In genomic region chr7:74364061-74364460, GRCh38 we compare ENCODE assay signal across 15 cellular contexts.
A peak's percentile ranks its signal among the peaks of the same experiment; 100 is the strongest.
DNase-seq lines count a peak whose midpoint lies in the region; ATAC-seq, FAIRE-seq and TF ChIP-seq lines count a peak whose summit lies in the region.
"Had no signal": no experiment of that assay in that cellular context is flagged by ENCODE, and none has a peak within 500 bp of the region (broad histone marks: within the 10 kb centered on the region; RNA-seq: fewer than 3 reads in every experiment).

No MANE protein-coding gene starts in this region.

- H3K4me2 ChIP-seq in DND-41 (ENCODE audit: insufficient read depth, low read length), result no peak overlapping the region
- H3K4me2 ChIP-seq in K562 (ENCODE audit: insufficient read depth, low read length), result no peak overlapping the region
- no peak overlapping the region for H3K4me2 ChIP-seq in OCI-LY7 (ENCODE audit: low read length)

- H3K36me3 ChIP-seq in DND-41 (ENCODE audit: insufficient read depth, low read length) (peaks cover 6% of the 10 kb centered on the region; the same call in 1 of the 2 replicates), K562 (ENCODE audit: control insufficient read depth, insufficient read depth, low read length) (no peaks in the 10 kb centered on the region), MG63 (no peaks in the 10 kb centered on the region), OCI-LY7 (ENCODE audit: insufficient read depth, low read length) (no peaks in the 10 kb centered on the region)

- H3K27me3 ChIP-seq in DND-41 (ENCODE audit: insufficient read depth, low read length, poor library complexity) (no peaks in the 10 kb centered on the region), K562 (ENCODE audit: control insufficient read depth in 2 of 2, insufficient read depth in 2 of 2, low read length in 2 of 2) (no peaks in the 10 kb centered on the region), MG63 (no peaks in the 10 kb centered on the region)
- H3K27me3 ChIP-seq: SJCRH30 had no signal

- DNase-seq in DND-41, result no peak
- DNase-seq in HFF-Myc (ENCODE audit: extremely low read depth, low read depth), result no peak
- peak; percentile 56 to 68 (median 64) for DNase-seq in K562 (ENCODE audit: extremely low read depth in 1 of 4, low spot score in 3 of 4)
- no peak for DNase-seq in left lobe of liver (ENCODE audit: low spot score)
- no peak for DNase-seq in MG63
- DNase-seq in OCI-LY7 (ENCODE audit: low spot score), result no peak
- no peak for DNase-seq in NCI-H774 (lab: John Stamatoyannopoulos, UW)
- DNase-seq: activated T-cell treated with anti-CD3 and anti-CD28 coated beads, Interleukin-2, amount 50 U/mL, for 1 hour; anterior cingulate cortex; Kasumi-1; NCI-H2227 treated with DMSO at 0.1 percent for 48 hours; SJCRH30 had no signal

- WGBS in K562 (ENCODE audit: insufficient coverage, low coverage, missing lambda C conversion rate), result 12% methylated on average over 6 of the region's 7 CpGs

- ATAC-seq in DND-41 (ENCODE audit: insufficient read depth, low read depth) (peak; percentile 32; the same call in 1 of the 3 replicates), K562 (peak; percentile 68), left lobe of liver (peak; percentile 44), HG03565 (IDR thresholded peaks at IDR 0.05; ENCODE audit: unreplicated experiment) (no peak)
- ATAC-seq: sciatic nerve had no signal

- H3K27ac ChIP-seq in DND-41 (ENCODE audit: low read length), result no peak overlapping the region
- H3K27ac ChIP-seq in K562 (ENCODE audit: extremely low read depth, low read depth, low read length), result no peak overlapping the region
- H3K27ac ChIP-seq in OCI-LY7 (ENCODE audit: low read depth, low read length, poor library complexity, severe bottlenecking), result no peak overlapping the region
- H3K27ac ChIP-seq: SJCRH30 had no signal

- POLR2A ChIA-PET in K562 (lab: Yijun Ruan, JAX) (interaction anchor here (0.7 to 1.5 kb wide), 3 partner anchors 17 to 141 kb away, joined by 3 to 4 read pairs (median 3); no protein-coding TSS in a partner anchor), OCI-LY7 (lab: Charles Lee) (interaction anchor here (0.5 kb wide), 1 partner anchor 210 kb away, joined by 5 read pairs; no protein-coding TSS in a partner anchor)

- TF ChIP-seq CTCF in DND-41 (IDR thresholded peaks at IDR 0.05; ENCODE audit: borderline replicate concordance, extremely low read depth, low read length, poor library complexity, severe bottlenecking), result peak; percentile 26
- peak; percentile 36 for TF ChIP-seq CTCF in HFF-Myc (IDR thresholded peaks at IDR 0.05; ENCODE audit: low read depth, low read length, missing control alignments)
- peak; percentile 37 to 54 (median 46); a peak in 5 of 6 replicates for TF ChIP-seq CTCF in K562 (IDR thresholded peaks at IDR 0.05 in 2 of 3, conservative IDR thresholded peaks at IDR 0.05 in 1 of 3; ENCODE audit: insufficient read depth in 2 of 3, low read depth in 1 of 3, low read length in 3 of 3)
- TF ChIP-seq CTCF in OCI-LY7 (conservative IDR thresholded peaks at IDR 0.05; ENCODE audit: low read length), result no peak

- intact Hi-C loops in K562 (cut with micrococcal nuclease) (no loop called here), OCI-LY7 (cut with micrococcal nuclease; ENCODE audit: unreplicated experiment) (no loop called here)

- H3K9ac ChIP-seq in DND-41 (ENCODE audit: low read depth, low read length) (no peak overlapping the region), K562 (ENCODE audit: insufficient read depth in 1 of 2, low read depth in 2 of 2, low read length in 2 of 2) (peak overlapping the region in 1 of 2 experiments; percentile 74; a peak in 2 of 4 replicates)

- in situ Hi-C loops in K562 (cut with MboI), result no loop called here

- CTCF ChIA-PET in K562 (lab: Yijun Ruan, JAX; ENCODE audit: low intra/inter-chr PET ratio) (interaction anchor here (0.7 kb wide), 1 partner anchor 591 kb away, joined by 3 read pairs; no protein-coding TSS in a partner anchor), OCI-LY7 (lab: Charles Lee; ENCODE audit: unreplicated experiment) (no interaction called here)

- H3K9me1 ChIP-seq in K562 (ENCODE audit: control insufficient read depth, insufficient read depth, low read length), result no peaks in the 10 kb centered on the region

- H4K20me1 ChIP-seq in DND-41 (ENCODE audit: insufficient read depth, low read length), result no peaks in the 10 kb centered on the region
- H4K20me1 ChIP-seq in K562 (replicated peaks; ENCODE audit: control insufficient read depth, insufficient read depth, low read length), result peaks cover 3% of the 10 kb centered on the region; the same call in 1 of the 2 replicates
- H4K20me1 ChIP-seq in OCI-LY7 (ENCODE audit: insufficient read depth, low read length), result no peaks in the 10 kb centered on the region

- H3K4me1 ChIP-seq in DND-41 (ENCODE audit: insufficient read depth, low read length) (no peaks in the 10 kb centered on the region), K562 (replicated peaks in 1 of 2; ENCODE audit: control insufficient read depth in 2 of 2, insufficient read depth in 2 of 2, low read length in 2 of 2) (peaks cover 5 to 7% of the 10 kb centered on the region in 2 experiments), OCI-LY7 (ENCODE audit: insufficient read depth, low read length, poor library complexity, severe bottlenecking) (peaks cover 11% of the 10 kb centered on the region)
- H3K4me1 ChIP-seq: SJCRH30 had no signal

- BruUV-seq in K562 (replicated peaks; lab: Mats Ljungman, UMichigan) (no TSS peak), OCI-LY7 (replicated peaks; lab: Mats Ljungman, UMichigan) (no TSS peak)

- H3K9me2 ChIP-seq in OCI-LY7 (ENCODE audit: insufficient read depth, low read length), result no peaks in the 10 kb centered on the region

- no peaks in the 10 kb centered on the region for H3K79me2 ChIP-seq in DND-41 (ENCODE audit: insufficient read depth, low read length)
- H3K79me2 ChIP-seq in K562 (ENCODE audit: control insufficient read depth, insufficient read depth, low read length), result no peaks in the 10 kb centered on the region
- no peaks in the 10 kb centered on the region for H3K79me2 ChIP-seq in OCI-LY7 (ENCODE audit: insufficient read depth, low read depth, low read length)

- H3K9me3 ChIP-seq in DND-41 (ENCODE audit: insufficient read depth, low read length, severe bottlenecking) (no peaks in the 10 kb centered on the region), K562 (replicated peaks; ENCODE audit: control insufficient read depth, insufficient read depth, low read depth, low read length) (no peaks in the 10 kb centered on the region), MG63 (no peaks in the 10 kb centered on the region), OCI-LY7 (ENCODE audit: low read length) (no peaks in the 10 kb centered on the region)
- H3K9me3 ChIP-seq: SJCRH30 had no signal

- H3K4me3 ChIP-seq in DND-41 (ENCODE audit: low read depth in 1 of 2, low read length in 2 of 2), result no peak overlapping the region
- no peak overlapping the region for H3K4me3 ChIP-seq in HFF-Myc (replicated peaks; ENCODE audit: low read depth, low read length)
- no peak overlapping the region for H3K4me3 ChIP-seq in K562
- H3K4me3 ChIP-seq in MG63, result no peak overlapping the region
- H3K4me3 ChIP-seq in OCI-LY7 (ENCODE audit: low read depth, low read length, poor library complexity, severe bottlenecking), result no peak overlapping the region
- H3K4me3 ChIP-seq: SJCRH30 had no signal

- TF ChIP-seq POLR2A in K562 (conservative IDR thresholded peaks at IDR 0.05), result no peak

- H2AFZ ChIP-seq in DND-41 (ENCODE audit: low read depth, low read length) (no peak overlapping the region), K562 (ENCODE audit: low read depth, low read length) (0 out of 2 replicates have a peak overlapping the region, but pooled peaks have one; percentile 43), OCI-LY7 (ENCODE audit: low read length) (no peak overlapping the region)

- no peak for TF ChIP-seq EP300 in K562 (IDR thresholded peaks at IDR 0.05; ENCODE audit: low read length)

- FAIRE-seq in K562 (lab: Jason Lieb, UNC), result peak; percentile 75
- FAIRE-seq: endometrium had no signal

- peak in 1 of 2 experiments; percentile 14; a peak in 1 of 4 replicates for TF ChIP-seq RAD21 in K562 (CRISPR knock-in tag; conservative IDR thresholded peaks at IDR 0.05 in 1 of 2, IDR thresholded peaks at IDR 0.05 in 1 of 2)

TF ChIP-seq in K562, 482 proteins besides CTCF, POLR2A, EP300 and RAD21:
- TF ChIP-seq XRCC5 (IDR thresholded peaks at IDR 0.05; ENCODE audit: low read depth, low read length) (0 out of 2 replicates have a peak, but pooled peaks have one; percentile 43), JUN (IDR thresholded peaks at IDR 0.05; ENCODE audit: borderline replicate concordance, low read depth, low read length) (no peak), JUN (CRISPR knock-in tag; IDR thresholded peaks at IDR 0.05; ENCODE audit: borderline replicate concordance) (no peak)

Comparison
In these comparisons a context has a peak if more than half of its experiments do, and no peak if none do; other contexts are left out.
1. DNase-seq: peak in K562 (4 of 4); none in DND-41 (single experiment), HFF-Myc (single experiment), left lobe of liver (single experiment), MG63 (single experiment), OCI-LY7 (single experiment) and NCI-H774 (single experiment).